In genomic region chr11:114228401-114229061, GRCh38 we compare ENCODE assay signal across 1 cellular context.
TF ChIP-seq lines count a peak whose summit lies in the region.

No MANE protein-coding gene starts in this region.

TF ChIP-seq in K562, 482 proteins besides CTCF, POLR2A, EP300 and RAD21:
- TF ChIP-seq MLLT1 (IDR thresholded peaks at IDR 0.05), result no peak
- TF ChIP-seq CREBBP (IDR thresholded peaks at IDR 0.05; ENCODE audit: low read depth, low read length), result no peak
- TF ChIP-seq NFE2 (IDR thresholded peaks at IDR 0.05; ENCODE audit: low read depth), result no peak
- TF ChIP-seq CREB1 (IDR thresholded peaks at IDR 0.05), result no peak
- no peak for TF ChIP-seq CREB1 (CRISPR knock-in tag; IDR thresholded peaks at IDR 0.05)
- no peak for TF ChIP-seq ZNF75A (CRISPR knock-in tag; IDR thresholded peaks at IDR 0.05)
- no peak for TF ChIP-seq ZNF699 (CRISPR knock-in tag; IDR thresholded peaks at IDR 0.05; ENCODE audit: insufficient replicate concordance)
- TF ChIP-seq HNRNPUL1 (IDR thresholded peaks at IDR 0.05; ENCODE audit: low read length), result no peak
- no peak for TF ChIP-seq SMARCA5 (IDR thresholded peaks at IDR 0.05)
- TF ChIP-seq CHCHD3 (CRISPR knock-in tag; IDR thresholded peaks at IDR 0.05), result no peak
- TF ChIP-seq ZNF398 (CRISPR knock-in tag; IDR thresholded peaks at IDR 0.05), result no peak
- no peak for TF ChIP-seq SAFB2 (IDR thresholded peaks at IDR 0.05; ENCODE audit: borderline replicate concordance, low read depth, low read length, severe bottlenecking)
- TF ChIP-seq CC2D1A (IDR thresholded peaks at IDR 0.05), result no peak
- TF ChIP-seq ELK3 (CRISPR knock-in tag; IDR thresholded peaks at IDR 0.05), result no peak
- TF ChIP-seq SNRNP70 (optimal IDR thresholded peaks at IDR 0.05; ENCODE audit: low read depth, low read length), result no peak
- TF ChIP-seq KDM5B (IDR thresholded peaks at IDR 0.05; ENCODE audit: insufficient replicate concordance, low read depth, low read length), result no peak
- no peak for TF ChIP-seq HDGF (IDR thresholded peaks at IDR 0.05)
- TF ChIP-seq MXI1 (IDR thresholded peaks at IDR 0.05; ENCODE audit: low read depth, low read length), result no peak
- no peak for TF ChIP-seq ETV5 (CRISPR knock-in tag; IDR thresholded peaks at IDR 0.05; ENCODE audit: low read depth)
- TF ChIP-seq ZFP30 (CRISPR knock-in tag; IDR thresholded peaks at IDR 0.05; ENCODE audit: borderline replicate concordance), result no peak
- TF ChIP-seq EWSR1 (IDR thresholded peaks at IDR 0.05; ENCODE audit: borderline replicate concordance, low read depth, partially characterized antibody), result no peak
